ENCODE assay signal across 30 cellular contexts in genomic region chr2:100163605-100164004, GRCh38.
"Had no signal": no experiment of that assay in that cellular context is flagged by ENCODE, and none has a peak within 500 bp of the region (broad histone marks: within the 10 kb centered on the region; RNA-seq: fewer than 3 reads in every experiment).

No MANE protein-coding gene starts in this region.

- H3K9me3 ChIP-seq: ascending aorta, breast epithelium had no signal

- H3K4me3 ChIP-seq: ascending aorta, breast epithelium, cardiac muscle cell, coronary artery, dorsolateral prefrontal cortex had no signal

- H3K27ac ChIP-seq: ascending aorta, breast epithelium, cardiac muscle cell, coronary artery, dorsolateral prefrontal cortex had no signal

- H3K4me1 Mint-ChIP-seq: activated CD4-positive, alpha-beta memory T cell treated with anti-CD3 and anti-CD28 coated beads, Interleukin-2, amount 10 ng/mL, durations not matched to agents 7 days and 5 days; activated CD4-positive, alpha-beta T cell treated with anti-CD3 and anti-CD28 coated beads, Interleukin-2, amount 10 ng/mL, durations not matched to agents 7 days and 5 days; activated naive CD4-positive, alpha-beta T cell treated with anti-CD3 and anti-CD28 coated beads, Interleukin-2, amount 10 ng/mL, durations not matched to agents 7 days and 5 days; brain; endodermal cell had no signal

- H3K27me3 Mint-ChIP-seq: dendritic cell treated with granulocyte-macrophage colony-stimulating factor and Interleukin-4, amounts not matched to agents 40 ng/mL and 50 ng/mL, for 4 days had no signal

- DNase-seq: activated CD4-positive, alpha-beta memory T cell treated with anti-CD3 and anti-CD28 coated beads, Interleukin-2, amount 10 ng/mL, durations not matched to agents 7 days and 5 days; activated CD4-positive, alpha-beta T cell treated with anti-CD3 and anti-CD28 coated beads for 1 hour; activated CD4-positive, alpha-beta T cell treated with anti-CD3 and anti-CD28 coated beads for 4 hours; activated CD4-positive, alpha-beta T cell treated with anti-CD3 and anti-CD28 coated beads, Interleukin-2, amount 10 ng/mL, durations not matched to agents 7 days and 5 days; activated CD4-positive, alpha-beta T cell treated with anti-CD3 and anti-CD28 coated beads, Interleukin-2, amount 50 U/mL, for 4 hours; activated CD8-positive, alpha-beta memory T cell treated with anti-CD3 and anti-CD28 coated beads, Interleukin-2, amount 50 U/mL, for 48 hours; activated gamma-delta T cell; activated naive CD4-positive, alpha-beta T cell; activated naive CD4-positive, alpha-beta T cell treated with anti-CD3 and anti-CD28 coated beads, Interleukin-2, amount 10 ng/mL, durations not matched to agents 7 days and 5 days; activated naive CD8-positive, alpha-beta T cell treated with anti-CD3 and anti-CD28 coated beads, Interleukin-2, amount 10 ng/mL, durations not matched to agents 7 days and 5 days; activated T-cell treated with anti-CD3 and anti-CD28 coated beads for 4 hours; activated T-cell treated with anti-CD3 and anti-CD28 coated beads, Interleukin-2, amount 50 U/mL, for 24 hours; activated T-cell treated with anti-CD3 and anti-CD28 coated beads, Interleukin-2, amount 50 U/mL, for 72 hours; central memory CD4-positive, alpha-beta T cell; cerebellar nuclear complex; dorsolateral prefrontal cortex; effector memory CD4-positive, alpha-beta T cell; endodermal cell; foreskin fibroblast; head of caudate nucleus; T-helper 2 cell had no signal

- H3K4me1 ChIP-seq: breast epithelium had no signal

- FAIRE-seq: frontal cortex had no signal

- H3K4me3 Mint-ChIP-seq: activated CD4-positive, alpha-beta memory T cell treated with anti-CD3 and anti-CD28 coated beads, Interleukin-2, amount 10 ng/mL, durations not matched to agents 7 days and 5 days; activated CD4-positive, alpha-beta T cell treated with anti-CD3 and anti-CD28 coated beads, Interleukin-2, amount 10 ng/mL, durations not matched to agents 7 days and 5 days; activated naive CD4-positive, alpha-beta T cell treated with anti-CD3 and anti-CD28 coated beads, Interleukin-2, amount 10 ng/mL, durations not matched to agents 7 days and 5 days; activated naive CD8-positive, alpha-beta T cell treated with anti-CD3 and anti-CD28 coated beads, Interleukin-2, amount 10 ng/mL, durations not matched to agents 7 days and 5 days; activated T-cell treated with anti-CD3 and anti-CD28 coated beads, Interleukin-2, amount 50 U/mL, for 24 hours; activated T-cell treated with anti-CD3 and anti-CD28 coated beads, Interleukin-2, amount 50 U/mL, for 72 hours; brain; dendritic cell treated with granulocyte-macrophage colony-stimulating factor and Interleukin-4, amounts not matched to agents 40 ng/mL and 50 ng/mL, for 4 days; endodermal cell had no signal

- H3K36me3 Mint-ChIP-seq: activated naive CD4-positive, alpha-beta T cell treated with anti-CD3 and anti-CD28 coated beads, Interleukin-2, amount 10 ng/mL, durations not matched to agents 7 days and 5 days; activated naive CD8-positive, alpha-beta T cell treated with anti-CD3 and anti-CD28 coated beads, Interleukin-2, amount 10 ng/mL, durations not matched to agents 7 days and 5 days had no signal

- H3K36me3 ChIP-seq: ascending aorta, breast epithelium, cardiac muscle cell had no signal

- ATAC-seq: activated naive CD4-positive, alpha-beta T cell treated with anti-CD3 and anti-CD28 coated beads, Interleukin-2, amount 50 U/mL, for 72 hours; activated T-cell treated with anti-CD3 and anti-CD28 coated beads, Interleukin-2, amount 50 U/mL, for 72 hours; esophagus mucosa had no signal

- H3K27me3 ChIP-seq: ascending aorta, breast epithelium, cardiac muscle cell had no signal

- H3K27ac Mint-ChIP-seq: activated CD4-positive, alpha-beta memory T cell treated with anti-CD3 and anti-CD28 coated beads, Interleukin-2, amount 10 ng/mL, durations not matched to agents 7 days and 5 days; activated CD4-positive, alpha-beta T cell treated with anti-CD3 and anti-CD28 coated beads, Interleukin-2, amount 10 ng/mL, durations not matched to agents 7 days and 5 days; activated naive CD4-positive, alpha-beta T cell treated with anti-CD3 and anti-CD28 coated beads, Interleukin-2, amount 10 ng/mL, durations not matched to agents 7 days and 5 days; activated naive CD4-positive, alpha-beta T cell treated with anti-CD3 and anti-CD28 coated beads, Interleukin-2, amount 50 U/mL, for 72 hours; activated naive CD8-positive, alpha-beta T cell treated with anti-CD3 and anti-CD28 coated beads, Interleukin-2, amount 10 ng/mL, durations not matched to agents 7 days and 5 days; activated T-cell treated with anti-CD3 and anti-CD28 coated beads, Interleukin-2, amount 50 U/mL, for 24 hours; activated T-cell treated with anti-CD3 and anti-CD28 coated beads, Interleukin-2, amount 50 U/mL, for 72 hours; brain; dendritic cell treated with granulocyte-macrophage colony-stimulating factor and Interleukin-4, amounts not matched to agents 40 ng/mL and 50 ng/mL, for 4 days; endodermal cell had no signal
